ENCODE assay signal across 1 cellular context in genomic region chrX:27599928-27600327, GRCh38.
TF ChIP-seq lines count a peak whose summit lies in the region.

No MANE protein-coding gene starts in this region.

TF ChIP-seq in SK-N-SH, 30 proteins besides CTCF, POLR2A, EP300 and RAD21 (continued from another document):
- TF ChIP-seq MAX (IDR thresholded peaks at IDR 0.05; ENCODE audit: low read depth), result no peak
- no peak for TF ChIP-seq TAF1 (IDR thresholded peaks at IDR 0.05; ENCODE audit: borderline replicate concordance, low read depth, low read length)
- no peak for TF ChIP-seq EZH2phosphoT487 (IDR thresholded peaks at IDR 0.05; ENCODE audit: borderline replicate concordance, low read depth)
- TF ChIP-seq TCF12 (IDR thresholded peaks at IDR 0.05), result no peak
- no peak for TF ChIP-seq RXRA (IDR thresholded peaks at IDR 0.05; ENCODE audit: borderline replicate concordance, low read depth)
